In the genomic region with DNA sequence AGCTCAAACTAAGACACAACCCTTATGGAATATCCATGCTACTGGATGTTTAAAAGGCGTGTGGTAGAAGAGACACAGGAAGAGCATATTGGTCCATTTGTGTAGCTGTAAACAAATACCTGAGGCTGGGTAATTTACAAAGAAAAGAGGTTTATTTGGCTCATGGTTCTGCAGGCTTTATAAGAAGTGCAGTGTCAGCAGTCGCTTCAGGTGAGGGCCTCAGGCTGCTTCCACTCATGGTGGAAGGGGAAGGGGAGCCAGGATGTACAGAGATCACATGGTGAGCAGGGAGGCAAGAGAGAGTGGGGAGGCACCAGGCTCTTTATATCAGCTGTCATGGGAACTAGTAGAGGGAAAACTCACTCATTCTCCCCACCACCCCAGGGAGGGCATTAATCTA, we compare ENCODE assay signal across 10 cellular contexts.
"Had no signal": no experiment of that assay in that cellular context is flagged by ENCODE, and none has a peak within 500 bp of the region (broad histone marks: within the 10 kb centered on the region; RNA-seq: fewer than 3 reads in every experiment).

No MANE protein-coding gene starts in this region.

- ATAC-seq: GM23338, HCT116 had no signal

- H3K4me2 ChIP-seq: GM23338, KMS-11 had no signal

- H3K27ac Mint-ChIP-seq: GM23338, HFFc6 had no signal

- H3K27ac ChIP-seq: KMS-11 had no signal

- H3K4me3 ChIP-seq: GM23338 had no signal

- H2AFZ ChIP-seq: GM23338 had no signal

- H3K9me3 Mint-ChIP-seq: HFFc6 had no signal

- FAIRE-seq: H1, H54, HTR-8/SVneo had no signal

- H3K9ac ChIP-seq: KMS-11 had no signal

- DNase-seq: H9, HFFc6, Karpas-422, KBM-7 had no signal

- H3K4me3 Mint-ChIP-seq: GM23338, H9, HFFc6 had no signal
